Comparison of ENCODE assay signal across 1 cellular context in the genomic region with DNA sequence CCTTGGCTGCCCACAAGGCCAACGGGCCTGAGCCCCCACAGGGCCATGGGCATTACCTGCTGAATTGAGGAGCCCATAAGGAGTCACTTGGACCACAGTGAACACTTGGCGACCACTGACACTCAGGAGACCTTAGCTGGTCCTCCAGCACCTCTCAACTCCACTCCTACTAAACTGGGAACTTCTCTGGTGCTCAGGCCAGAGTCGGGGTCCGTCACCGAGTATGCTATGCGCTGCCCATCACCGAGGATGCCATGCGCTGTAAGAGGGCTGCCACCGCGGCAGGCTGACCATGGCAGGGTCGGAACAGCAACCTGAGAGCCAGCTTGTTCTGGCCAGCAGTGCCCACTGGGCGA.
TF ChIP-seq lines count a peak whose summit lies in the region.

No MANE protein-coding gene starts in this region.

TF ChIP-seq in GM23338, 12 proteins besides CTCF, POLR2A, EP300 and RAD21 (continued from another document):
- TF ChIP-seq, protein P1, sequence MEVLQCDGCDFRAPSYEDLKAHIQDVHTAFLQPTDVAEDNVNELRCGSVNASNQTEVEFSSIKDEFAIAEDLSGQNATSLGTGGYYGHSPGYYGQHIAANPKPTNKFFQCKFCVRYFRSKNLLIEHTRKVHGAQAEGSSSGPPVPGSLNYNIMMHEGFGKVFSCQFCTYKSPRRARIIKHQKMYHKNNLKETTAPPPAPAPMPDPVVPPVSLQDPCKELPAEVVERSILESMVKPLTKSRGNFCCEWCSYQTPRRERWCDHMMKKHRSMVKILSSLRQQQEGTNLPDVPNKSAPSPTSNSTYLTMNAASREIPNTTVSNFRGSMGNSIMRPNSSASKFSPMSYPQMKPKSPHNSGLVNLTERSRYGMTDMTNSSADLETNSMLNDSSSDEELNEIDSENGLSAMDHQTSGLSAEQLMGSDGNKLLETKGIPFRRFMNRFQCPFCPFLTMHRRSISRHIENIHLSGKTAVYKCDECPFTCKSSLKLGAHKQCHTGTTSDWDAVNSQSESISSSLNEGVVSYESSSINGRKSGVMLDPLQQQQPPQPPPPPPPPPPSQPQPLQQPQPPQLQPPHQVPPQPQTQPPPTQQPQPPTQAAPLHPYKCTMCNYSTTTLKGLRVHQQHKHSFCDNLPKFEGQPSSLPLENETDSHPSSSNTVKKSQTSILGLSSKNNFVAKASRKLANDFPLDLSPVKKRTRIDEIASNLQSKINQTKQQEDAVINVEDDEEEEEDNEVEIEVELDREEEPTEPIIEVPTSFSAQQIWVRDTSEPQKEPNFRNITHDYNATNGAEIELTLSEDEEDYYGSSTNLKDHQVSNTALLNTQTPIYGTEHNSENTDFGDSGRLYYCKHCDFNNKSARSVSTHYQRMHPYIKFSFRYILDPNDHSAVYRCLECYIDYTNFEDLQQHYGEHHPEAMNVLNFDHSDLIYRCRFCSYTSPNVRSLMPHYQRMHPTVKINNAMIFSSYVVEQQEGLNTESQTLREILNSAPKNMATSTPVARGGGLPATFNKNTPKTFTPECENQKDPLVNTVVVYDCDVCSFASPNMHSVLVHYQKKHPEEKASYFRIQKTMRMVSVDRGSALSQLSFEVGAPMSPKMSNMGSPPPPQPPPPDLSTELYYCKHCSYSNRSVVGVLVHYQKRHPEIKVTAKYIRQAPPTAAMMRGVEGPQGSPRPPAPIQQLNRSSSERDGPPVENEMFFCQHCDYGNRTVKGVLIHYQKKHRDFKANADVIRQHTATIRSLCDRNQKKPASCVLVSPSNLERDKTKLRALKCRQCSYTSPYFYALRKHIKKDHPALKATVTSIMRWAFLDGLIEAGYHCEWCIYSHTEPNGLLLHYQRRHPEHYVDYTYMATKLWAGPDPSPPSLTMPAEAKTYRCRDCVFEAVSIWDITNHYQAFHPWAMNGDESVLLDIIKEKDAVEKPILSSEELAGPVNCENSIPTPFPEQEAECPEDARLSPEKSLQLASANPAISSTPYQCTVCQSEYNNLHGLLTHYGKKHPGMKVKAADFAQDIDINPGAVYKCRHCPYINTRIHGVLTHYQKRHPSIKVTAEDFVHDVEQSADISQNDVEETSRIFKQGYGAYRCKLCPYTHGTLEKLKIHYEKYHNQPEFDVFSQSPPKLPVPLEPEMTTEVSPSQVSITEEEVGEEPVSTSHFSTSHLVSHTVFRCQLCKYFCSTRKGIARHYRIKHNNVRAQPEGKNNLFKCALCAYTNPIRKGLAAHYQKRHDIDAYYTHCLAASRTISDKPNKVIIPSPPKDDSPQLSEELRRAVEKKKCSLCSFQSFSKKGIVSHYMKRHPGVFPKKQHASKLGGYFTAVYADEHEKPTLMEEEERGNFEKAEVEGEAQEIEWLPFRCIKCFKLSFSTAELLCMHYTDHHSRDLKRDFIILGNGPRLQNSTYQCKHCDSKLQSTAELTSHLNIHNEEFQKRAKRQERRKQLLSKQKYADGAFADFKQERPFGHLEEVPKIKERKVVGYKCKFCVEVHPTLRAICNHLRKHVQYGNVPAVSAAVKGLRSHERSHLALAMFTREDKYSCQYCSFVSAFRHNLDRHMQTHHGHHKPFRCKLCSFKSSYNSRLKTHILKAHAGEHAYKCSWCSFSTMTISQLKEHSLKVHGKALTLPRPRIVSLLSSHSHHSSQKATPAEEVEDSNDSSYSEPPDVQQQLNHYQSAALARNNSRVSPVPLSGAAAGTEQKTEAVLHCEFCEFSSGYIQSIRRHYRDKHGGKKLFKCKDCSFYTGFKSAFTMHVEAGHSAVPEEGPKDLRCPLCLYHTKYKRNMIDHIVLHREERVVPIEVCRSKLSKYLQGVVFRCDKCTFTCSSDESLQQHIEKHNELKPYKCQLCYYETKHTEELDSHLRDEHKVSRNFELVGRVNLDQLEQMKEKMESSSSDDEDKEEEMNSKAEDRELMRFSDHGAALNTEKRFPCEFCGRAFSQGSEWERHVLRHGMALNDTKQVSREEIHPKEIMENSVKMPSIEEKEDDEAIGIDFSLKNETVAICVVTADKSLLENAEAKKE (CRISPR knock-in tag; IDR thresholded peaks at IDR 0.05), result no peak
- TF ChIP-seq, protein P2, sequence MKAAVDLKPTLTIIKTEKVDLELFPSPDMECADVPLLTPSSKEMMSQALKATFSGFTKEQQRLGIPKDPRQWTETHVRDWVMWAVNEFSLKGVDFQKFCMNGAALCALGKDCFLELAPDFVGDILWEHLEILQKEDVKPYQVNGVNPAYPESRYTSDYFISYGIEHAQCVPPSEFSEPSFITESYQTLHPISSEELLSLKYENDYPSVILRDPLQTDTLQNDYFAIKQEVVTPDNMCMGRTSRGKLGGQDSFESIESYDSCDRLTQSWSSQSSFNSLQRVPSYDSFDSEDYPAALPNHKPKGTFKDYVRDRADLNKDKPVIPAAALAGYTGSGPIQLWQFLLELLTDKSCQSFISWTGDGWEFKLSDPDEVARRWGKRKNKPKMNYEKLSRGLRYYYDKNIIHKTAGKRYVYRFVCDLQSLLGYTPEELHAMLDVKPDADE (IDR thresholded peaks at IDR 0.05), result no peak
